16 cellular contexts compared by ENCODE assay signal in genomic region chr16:68055395-68055794, GRCh38. TPM values are rescaled to one million over a fixed set of nuclear protein-coding genes. Genes with fewer than 3 reads are reported as not detected.
A peak's percentile ranks its signal among the peaks of the same experiment; 100 is the strongest.
DNase-seq lines count a peak whose midpoint lies in the region; ATAC-seq and TF ChIP-seq lines count a peak whose summit lies in the region.
"Had no signal": no experiment of that assay in that cellular context is flagged by ENCODE, and none has a peak within 500 bp of the region (broad histone marks: within the 10 kb centered on the region; RNA-seq: fewer than 3 reads in every experiment).

No MANE protein-coding gene starts in this region.

- TF ChIP-seq CTCF in natural killer cell (IDR thresholded peaks at IDR 0.05) (no peak), endothelial cell (IDR thresholded peaks at IDR 0.05; ENCODE audit: unreplicated experiment) (no peak)

- H3K27ac Mint-ChIP-seq in natural killer cell = peak overlapping the region; percentile 73 to 79
- H3K27ac Mint-ChIP-seq in natural killer cell treated with Interleukin-12 subunit alpha and Interleukin-12 subunit beta and Interleukin-15 and Interleukin-18, amount 100 ng/mL, for 72 hours = peak overlapping the region in 1 of 2 donors; percentile 51
- H3K27ac Mint-ChIP-seq in endothelial cell (ENCODE audit: unreplicated experiment) = no peak overlapping the region
- H3K27ac Mint-ChIP-seq: CD8-positive, alpha-beta T cell had no signal

- H3K36me3 Mint-ChIP-seq in natural killer cell = peaks cover 15% of the 10 kb centered on the region
- H3K36me3 Mint-ChIP-seq in natural killer cell treated with Interleukin-12 subunit alpha and Interleukin-12 subunit beta and Interleukin-15 and Interleukin-18, amount 100 ng/mL, for 72 hours = peaks cover 10% of the 10 kb centered on the region
- peaks cover 17% of the 10 kb centered on the region for H3K36me3 Mint-ChIP-seq in endothelial cell (ENCODE audit: low read depth, unreplicated experiment)

- peak overlapping the region; percentile 62 for H3K4me3 Mint-ChIP-seq in natural killer cell
- H3K4me3 Mint-ChIP-seq in natural killer cell treated with Interleukin-12 subunit alpha and Interleukin-12 subunit beta and Interleukin-15 and Interleukin-18, amount 100 ng/mL, for 72 hours = no peak overlapping the region
- peak overlapping the region; percentile 21 for H3K4me3 Mint-ChIP-seq in endothelial cell (ENCODE audit: unreplicated experiment)
- H3K4me3 Mint-ChIP-seq: CD8-positive, alpha-beta T cell had no signal

- no peaks in the 10 kb centered on the region for H3K27me3 Mint-ChIP-seq in natural killer cell (ENCODE audit: low read depth in 2 of 2)
- H3K27me3 Mint-ChIP-seq in natural killer cell treated with Interleukin-12 subunit alpha and Interleukin-12 subunit beta and Interleukin-15 and Interleukin-18, amount 100 ng/mL, for 72 hours = no peaks in the 10 kb centered on the region
- peaks cover 4% of the 10 kb centered on the region for H3K27me3 Mint-ChIP-seq in endothelial cell (ENCODE audit: unreplicated experiment)

- DNase-seq in natural killer cell = no peak
- DNase-seq in natural killer cell treated with Interleukin-12 subunit alpha and Interleukin-12 subunit beta and Interleukin-15 and Interleukin-18, amount 100 ng/mL, for 72 hours (ENCODE audit: low spot score) = no peak
- DNase-seq in endothelial cell (ENCODE audit: low spot score) = no peak
- peak; percentile 17 for DNase-seq in sciatic nerve (ENCODE audit: low spot score)
- DNase-seq in cerebellar nuclear complex (lab: John Stamatoyannopoulos, UW) = no peak
- no peak for DNase-seq in SK-N-DZ (ENCODE audit: low spot score)
- DNase-seq in AG08396 (ENCODE audit: low spot score) = no peak
- DNase-seq: C1 segment of cervical spinal cord; Caco-2; CD8-positive, alpha-beta T cell; DMS153; DND-41; GOT3 had no signal

- H3K9me3 Mint-ChIP-seq in natural killer cell (no peaks in the 10 kb centered on the region), endothelial cell (ENCODE audit: unreplicated experiment) (no peaks in the 10 kb centered on the region)
- no peaks in the 10 kb centered on the region for H3K9me3 Mint-ChIP-seq in natural killer cell treated with Interleukin-12 subunit alpha and Interleukin-12 subunit beta and Interleukin-15 and Interleukin-18, amount 100 ng/mL, for 72 hours
- H3K9me3 Mint-ChIP-seq: CD8-positive, alpha-beta T cell had no signal

- ATAC-seq in natural killer cell = peak in 2 of 3 donors; percentile 58 to 86
- ATAC-seq in natural killer cell treated with Interleukin-12 subunit alpha and Interleukin-12 subunit beta and Interleukin-15 and Interleukin-18, amount 100 ng/mL, for 72 hours = no peak
- ATAC-seq in sciatic nerve = no peak
- ATAC-seq in HG02610 (IDR thresholded peaks at IDR 0.05; ENCODE audit: unreplicated experiment) = no peak
- ATAC-seq: CD8-positive, alpha-beta T cell had no signal

- H3K4me1 Mint-ChIP-seq in natural killer cell (peaks cover 53 to 63% of the 10 kb centered on the region in 2 donors), endothelial cell (ENCODE audit: unreplicated experiment) (peaks cover 12% of the 10 kb centered on the region)
- H3K4me1 Mint-ChIP-seq in natural killer cell treated with Interleukin-12 subunit alpha and Interleukin-12 subunit beta and Interleukin-15 and Interleukin-18, amount 100 ng/mL, for 72 hours (ENCODE audit: low read depth in 2 of 2) = peaks cover 28 to 43% of the 10 kb centered on the region in 2 donors

- intact Hi-C loops in natural killer cell (cut with micrococcal nuclease) = no loop called here
- intact Hi-C loops in sciatic nerve (cut with DNase I) = no loop called here

RNA-seq across cellular contexts. Expression of gene NFATC3, which starts 29.8 kb away (rescaled TPM):
- total RNA-seq in natural killer cell (100 to 1,000 TPM; 241 to 282 (median 263) TPM), endothelial cell (ENCODE audit: unreplicated experiment) (38.4 TPM), sciatic nerve (66.4 TPM)
- 100 to 1,000 TPM in 1 of 2 donors, 10 to 100 TPM in 1; 91.9 to 131 TPM for total RNA-seq in natural killer cell treated with Interleukin-12 subunit alpha and Interleukin-12 subunit beta and Interleukin-15 and Interleukin-18, amount 100 ng/mL, for 72 hours
- 26.9 and 37.7 TPM in 2 replicates for polyA plus RNA-seq in SK-N-DZ (2014; cell fraction: cytosol; rRNA removed)
- polyA plus RNA-seq in SK-N-DZ (2014; cell fraction: nucleus; rRNA removed) = 20.4 and 20.6 TPM in 2 replicates

RNA-seq across cellular contexts. Expression of gene DUS2, which starts 32.3 kb away (rescaled TPM):
- total RNA-seq in natural killer cell (10 to 100 TPM; 21.6 to 24.2 (median 22.7) TPM), endothelial cell (ENCODE audit: unreplicated experiment) (16.4 TPM), sciatic nerve (14.7 TPM)
- total RNA-seq in natural killer cell treated with Interleukin-12 subunit alpha and Interleukin-12 subunit beta and Interleukin-15 and Interleukin-18, amount 100 ng/mL, for 72 hours = 10 to 100 TPM; 23.3 to 43.5 TPM
- 26.1 and 29.5 TPM in 2 replicates for polyA plus RNA-seq in SK-N-DZ (2014; cell fraction: cytosol; rRNA removed)
- 34.3 and 40.0 TPM in 2 replicates for polyA plus RNA-seq in SK-N-DZ (2014; cell fraction: nucleus; rRNA removed)

RNA-seq across cellular contexts. Expression of gene DDX28, which starts 32.4 kb away (rescaled TPM):
- total RNA-seq in natural killer cell (10 to 100 TPM; 17.4 to 19.0 (median 17.9) TPM), endothelial cell (ENCODE audit: unreplicated experiment) (10.3 TPM), sciatic nerve (6.3 TPM)
- 10 to 100 TPM; 16.2 to 20.1 TPM for total RNA-seq in natural killer cell treated with Interleukin-12 subunit alpha and Interleukin-12 subunit beta and Interleukin-15 and Interleukin-18, amount 100 ng/mL, for 72 hours
- polyA plus RNA-seq in SK-N-DZ (2014; cell fraction: cytosol; rRNA removed) = 19.0 and 23.2 TPM in 2 replicates
- 10.3 and 16.6 TPM in 2 replicates for polyA plus RNA-seq in SK-N-DZ (2014; cell fraction: nucleus; rRNA removed)

RNA-seq across cellular contexts. Expression of gene DPEP2NB, which starts 39.7 kb away (rescaled TPM):
- total RNA-seq in natural killer cell = not detected
- total RNA-seq in natural killer cell treated with Interleukin-12 subunit alpha and Interleukin-12 subunit beta and Interleukin-15 and Interleukin-18, amount 100 ng/mL, for 72 hours = not detected
- not detected for total RNA-seq in endothelial cell (ENCODE audit: unreplicated experiment)
- not detected for total RNA-seq in sciatic nerve
- polyA plus RNA-seq in SK-N-DZ (2014; cell fraction: cytosol; rRNA removed) = not detected in 2 replicates
- polyA plus RNA-seq in SK-N-DZ (2014; cell fraction: nucleus; rRNA removed) = not detected in 2 replicates
- total RNA-seq: Caco-2; CD8-positive, alpha-beta T cell had no signal
- polyA plus RNA-seq: AG04450, BJ had no signal

RNA-seq across cellular contexts. Expression of gene DPEP2, which starts 56.1 kb away (rescaled TPM):
- total RNA-seq in natural killer cell (10 to 100 TPM; 47.2 to 64.1 (median 61.8) TPM), endothelial cell (ENCODE audit: unreplicated experiment) (1.0 TPM), sciatic nerve (4.4 TPM)
- total RNA-seq in natural killer cell treated with Interleukin-12 subunit alpha and Interleukin-12 subunit beta and Interleukin-15 and Interleukin-18, amount 100 ng/mL, for 72 hours = 1 to 10 TPM; 2.2 to 2.3 TPM
- not detected in 2 replicates for polyA plus RNA-seq in SK-N-DZ (2014; cell fraction: cytosol; rRNA removed)
- not detected in 2 replicates for polyA plus RNA-seq in SK-N-DZ (2014; cell fraction: nucleus; rRNA removed)
- total RNA-seq: Caco-2 had no signal
- polyA plus RNA-seq: AG04450 had no signal

Comparison
In these comparisons a context has a peak if more than half of its experiments do, and no peak if none do; other contexts are left out.
1. ATAC-seq: peak in natural killer cell (2 of 3); none in natural killer cell treated with Interleukin-12 subunit alpha and Interleukin-12 subunit beta and Interleukin-15 and Interleukin-18, amount 100 ng/mL, for 72 hours (0 of 2), sciatic nerve (single experiment) and HG02610 (single experiment).